In the genomic region with DNA sequence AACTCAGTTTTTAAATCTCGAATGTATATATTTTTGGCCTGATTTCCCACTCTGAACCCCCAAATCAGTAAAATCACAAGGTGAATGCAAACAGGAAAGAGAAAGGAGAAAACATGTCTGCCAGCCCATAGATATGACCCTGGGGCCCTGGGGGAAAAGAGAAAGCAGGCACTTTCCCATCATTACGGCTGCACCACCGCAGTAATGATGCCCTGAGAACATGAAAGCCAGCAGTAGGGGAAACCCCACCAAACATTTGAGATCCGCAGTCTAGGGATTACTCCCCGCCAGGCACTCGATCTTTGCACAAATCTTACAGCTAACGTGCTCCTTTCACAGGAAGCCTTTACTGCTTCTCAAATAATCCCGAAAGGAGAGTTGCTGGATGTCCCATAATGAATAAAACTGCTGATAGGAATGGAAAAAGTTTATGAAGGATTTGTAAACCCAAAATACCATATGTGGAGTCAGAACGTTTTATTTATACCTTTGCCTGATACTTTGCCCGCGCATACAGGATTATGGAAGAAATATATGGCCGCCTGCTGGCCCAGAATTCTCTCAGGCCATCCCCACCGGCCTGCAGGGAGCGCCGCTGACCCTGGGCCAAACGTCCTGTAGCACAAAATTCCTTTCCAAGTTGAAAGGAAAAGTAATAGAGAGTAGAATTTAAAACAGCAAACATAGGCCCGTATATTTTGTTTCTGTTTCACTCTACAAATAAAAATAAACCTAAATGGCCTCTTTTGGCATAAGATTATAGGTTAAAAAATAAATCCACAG, we compare ENCODE assay signal across 9 cellular contexts.
DNase-seq lines count a peak whose midpoint lies in the region; ATAC-seq and TF ChIP-seq lines count a peak whose summit lies in the region.
"Had no signal": no experiment of that assay in that cellular context is flagged by ENCODE, and none has a peak within 500 bp of the region (broad histone marks: within the 10 kb centered on the region; RNA-seq: fewer than 3 reads in every experiment).

No MANE protein-coding gene starts in this region.

- POLR2A ChIA-PET in activated CD4-positive, alpha-beta T cell treated with anti-CD3 and anti-CD28 coated beads, Interleukin-2, amount 10 ng/mL, durations not matched to agents 7 days and 5 days (lab: Charles Lee): no interaction called here

- H3K9me3 ChIP-seq in OCI-LY3 (ENCODE audit: insufficient read depth, low read length) (peaks cover 7% of the 10 kb centered on the region; the same call in 1 of the 2 replicates), spleen (no peaks in the 10 kb centered on the region)

- H3K79me2 ChIP-seq in OCI-LY3 (ENCODE audit: low read length): no peaks in the 10 kb centered on the region

- CTCF ChIA-PET in activated CD4-positive, alpha-beta T cell treated with anti-CD3 and anti-CD28 coated beads, Interleukin-2, amount 10 ng/mL, durations not matched to agents 7 days and 5 days (lab: Charles Lee): no interaction called here

- H3K36me3 ChIP-seq in OCI-LY3 (replicated peaks; ENCODE audit: low read depth, low read length): no peaks in the 10 kb centered on the region
- no peaks in the 10 kb centered on the region for H3K36me3 ChIP-seq in spleen

- H3K27me3 ChIP-seq in OCI-LY3 (ENCODE audit: low read depth, low read length) (peaks cover 72% of the 10 kb centered on the region), spleen (replicated peaks in 1 of 7) (no peaks in the 10 kb centered on the region)

- H3K27ac Mint-ChIP-seq in activated CD4-positive, alpha-beta T cell treated with anti-CD3 and anti-CD28 coated beads, Interleukin-2, amount 10 ng/mL, durations not matched to agents 7 days and 5 days: peak overlapping the region; percentile 96

- H2AFZ ChIP-seq in OCI-LY3 (ENCODE audit: low read depth, low read length): no peak overlapping the region

- 77 to 87% (median 81%) methylated on average over 17 of the region's 17 CpGs for WGBS in spleen, 5 donors

- TF ChIP-seq POLR2A in spleen (IDR thresholded peaks at IDR 0.05): no peak

- TF ChIP-seq CTCF in OCI-LY3 (IDR thresholded peaks at IDR 0.05; ENCODE audit: low read depth, low read length) (no peak), spleen (IDR thresholded peaks at IDR 0.05 in 8 of 11, conservative IDR thresholded peaks at IDR 0.05 in 3 of 11) (no peak)

- no peak overlapping the region for H3K9ac ChIP-seq in OCI-LY3 (ENCODE audit: low read length)

- no peak overlapping the region for H3K4me3 Mint-ChIP-seq in activated CD4-positive, alpha-beta T cell treated with anti-CD3 and anti-CD28 coated beads, Interleukin-2, amount 10 ng/mL, durations not matched to agents 7 days and 5 days

- no peaks in the 10 kb centered on the region for H4K20me1 ChIP-seq in OCI-LY3 (ENCODE audit: insufficient read depth, low read length)

- peak overlapping the region; percentile 73; the same call in 1 of the 2 replicates for H3K4me2 ChIP-seq in OCI-LY3 (ENCODE audit: low read length)

- H3K27ac ChIP-seq in OCI-LY3 (ENCODE audit: low read length) (no peak overlapping the region), spleen (peak overlapping the region in 7 of 8 donors; percentile 71 to 84 (median 80))

- H3K4me3 ChIP-seq in OCI-LY3 (ENCODE audit: low read length): no peak overlapping the region
- no peak overlapping the region for H3K4me3 ChIP-seq in spleen

- ATAC-seq in HG02588 (IDR thresholded peaks at IDR 0.05; ENCODE audit: unreplicated experiment): peak; percentile 36

- H3K4me1 Mint-ChIP-seq in activated CD4-positive, alpha-beta T cell treated with anti-CD3 and anti-CD28 coated beads, Interleukin-2, amount 10 ng/mL, durations not matched to agents 7 days and 5 days: peaks cover 29% of the 10 kb centered on the region

- peaks cover 25% of the 10 kb centered on the region for H3K4me1 ChIP-seq in OCI-LY3 (ENCODE audit: low read length)
- H3K4me1 ChIP-seq in spleen: peaks cover 15 to 79% (median 50%) of the 10 kb centered on the region in 6 donors

- H3K36me3 Mint-ChIP-seq in activated CD4-positive, alpha-beta T cell treated with anti-CD3 and anti-CD28 coated beads, Interleukin-2, amount 10 ng/mL, durations not matched to agents 7 days and 5 days (ENCODE audit: low read depth): peaks cover 19% of the 10 kb centered on the region

- H3K9me3 Mint-ChIP-seq in activated CD4-positive, alpha-beta T cell treated with anti-CD3 and anti-CD28 coated beads, Interleukin-2, amount 10 ng/mL, durations not matched to agents 7 days and 5 days: peaks cover 17% of the 10 kb centered on the region

- intact Hi-C loops in spleen (cut with DNase I; ENCODE audit: low total_unique reads): no loop called here

- H3K27me3 Mint-ChIP-seq in activated CD4-positive, alpha-beta T cell treated with anti-CD3 and anti-CD28 coated beads, Interleukin-2, amount 10 ng/mL, durations not matched to agents 7 days and 5 days: no peaks in the 10 kb centered on the region

- no peak for DNase-seq in activated CD4-positive, alpha-beta T cell treated with anti-CD3 and anti-CD28 coated beads, Interleukin-2, amount 10 ng/mL, durations not matched to agents 7 days and 5 days
- DNase-seq in activated CD4-positive, alpha-beta T cell treated with anti-CD3 and anti-CD28 coated beads for 4 hours: no peak
- DNase-seq in spleen: no peak
- no peak for DNase-seq in hypothalamus (lab: John Stamatoyannopoulos, UW)
- DNase-seq in activated effector memory CD4-positive, alpha-beta T cell treated with anti-CD3 and anti-CD28 coated beads, Interleukin-2, amount 50 U/mL, for 16 hours: no peak
- DNase-seq in GOT3 (lab: John Stamatoyannopoulos, UW): no peak
- DNase-seq: kidney glomerular epithelial cell had no signal
